ENCODE assay signal across 1 cellular context in the genomic region with DNA sequence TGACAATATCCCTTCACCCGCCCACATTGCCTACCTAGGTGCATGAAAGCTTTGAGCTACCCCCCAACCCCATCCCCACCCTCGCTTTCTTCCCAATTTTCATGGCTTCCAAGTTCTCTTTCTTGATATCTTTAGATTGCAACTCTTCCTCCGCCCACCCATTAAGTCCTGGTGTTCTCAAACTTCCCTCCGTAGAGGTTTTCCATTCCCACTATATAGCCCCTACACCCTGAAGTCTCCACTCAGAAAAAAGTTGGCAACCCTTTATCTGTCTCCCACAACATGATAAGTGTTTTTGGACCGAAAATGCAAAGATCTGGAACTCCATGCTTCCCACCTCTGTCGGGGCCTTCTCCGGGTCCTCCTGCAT.
TF ChIP-seq lines count a peak whose summit lies in the region.

No MANE protein-coding gene starts in this region.

TF ChIP-seq in A549, 52 proteins besides CTCF, POLR2A, EP300 and RAD21 (continued from another document):
- TF ChIP-seq, protein P1, sequence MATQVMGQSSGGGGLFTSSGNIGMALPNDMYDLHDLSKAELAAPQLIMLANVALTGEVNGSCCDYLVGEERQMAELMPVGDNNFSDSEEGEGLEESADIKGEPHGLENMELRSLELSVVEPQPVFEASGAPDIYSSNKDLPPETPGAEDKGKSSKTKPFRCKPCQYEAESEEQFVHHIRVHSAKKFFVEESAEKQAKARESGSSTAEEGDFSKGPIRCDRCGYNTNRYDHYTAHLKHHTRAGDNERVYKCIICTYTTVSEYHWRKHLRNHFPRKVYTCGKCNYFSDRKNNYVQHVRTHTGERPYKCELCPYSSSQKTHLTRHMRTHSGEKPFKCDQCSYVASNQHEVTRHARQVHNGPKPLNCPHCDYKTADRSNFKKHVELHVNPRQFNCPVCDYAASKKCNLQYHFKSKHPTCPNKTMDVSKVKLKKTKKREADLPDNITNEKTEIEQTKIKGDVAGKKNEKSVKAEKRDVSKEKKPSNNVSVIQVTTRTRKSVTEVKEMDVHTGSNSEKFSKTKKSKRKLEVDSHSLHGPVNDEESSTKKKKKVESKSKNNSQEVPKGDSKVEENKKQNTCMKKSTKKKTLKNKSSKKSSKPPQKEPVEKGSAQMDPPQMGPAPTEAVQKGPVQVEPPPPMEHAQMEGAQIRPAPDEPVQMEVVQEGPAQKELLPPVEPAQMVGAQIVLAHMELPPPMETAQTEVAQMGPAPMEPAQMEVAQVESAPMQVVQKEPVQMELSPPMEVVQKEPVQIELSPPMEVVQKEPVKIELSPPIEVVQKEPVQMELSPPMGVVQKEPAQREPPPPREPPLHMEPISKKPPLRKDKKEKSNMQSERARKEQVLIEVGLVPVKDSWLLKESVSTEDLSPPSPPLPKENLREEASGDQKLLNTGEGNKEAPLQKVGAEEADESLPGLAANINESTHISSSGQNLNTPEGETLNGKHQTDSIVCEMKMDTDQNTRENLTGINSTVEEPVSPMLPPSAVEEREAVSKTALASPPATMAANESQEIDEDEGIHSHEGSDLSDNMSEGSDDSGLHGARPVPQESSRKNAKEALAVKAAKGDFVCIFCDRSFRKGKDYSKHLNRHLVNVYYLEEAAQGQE (IDR thresholded peaks at IDR 0.05): no peak
- TF ChIP-seq FOSB (CRISPR knock-in tag; IDR thresholded peaks at IDR 0.05): no peak
- TF ChIP-seq USF2 (IDR thresholded peaks at IDR 0.05): no peak
- no peak for TF ChIP-seq ZNF302 (CRISPR knock-in tag; IDR thresholded peaks at IDR 0.05)
- TF ChIP-seq MAFK (IDR thresholded peaks at IDR 0.05; ENCODE audit: partially characterized antibody): no peak
- TF ChIP-seq, protein P2, sequence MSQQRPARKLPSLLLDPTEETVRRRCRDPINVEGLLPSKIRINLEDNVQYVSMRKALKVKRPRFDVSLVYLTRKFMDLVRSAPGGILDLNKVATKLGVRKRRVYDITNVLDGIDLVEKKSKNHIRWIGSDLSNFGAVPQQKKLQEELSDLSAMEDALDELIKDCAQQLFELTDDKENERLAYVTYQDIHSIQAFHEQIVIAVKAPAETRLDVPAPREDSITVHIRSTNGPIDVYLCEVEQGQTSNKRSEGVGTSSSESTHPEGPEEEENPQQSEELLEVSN (IDR thresholded peaks at IDR 0.05; ENCODE audit: borderline replicate concordance, low read depth): no peak
- TF ChIP-seq TP53 (CRISPR knock-in tag; IDR thresholded peaks at IDR 0.05): no peak
